Comparison of ENCODE assay signal across 8 cellular contexts in the genomic region with DNA sequence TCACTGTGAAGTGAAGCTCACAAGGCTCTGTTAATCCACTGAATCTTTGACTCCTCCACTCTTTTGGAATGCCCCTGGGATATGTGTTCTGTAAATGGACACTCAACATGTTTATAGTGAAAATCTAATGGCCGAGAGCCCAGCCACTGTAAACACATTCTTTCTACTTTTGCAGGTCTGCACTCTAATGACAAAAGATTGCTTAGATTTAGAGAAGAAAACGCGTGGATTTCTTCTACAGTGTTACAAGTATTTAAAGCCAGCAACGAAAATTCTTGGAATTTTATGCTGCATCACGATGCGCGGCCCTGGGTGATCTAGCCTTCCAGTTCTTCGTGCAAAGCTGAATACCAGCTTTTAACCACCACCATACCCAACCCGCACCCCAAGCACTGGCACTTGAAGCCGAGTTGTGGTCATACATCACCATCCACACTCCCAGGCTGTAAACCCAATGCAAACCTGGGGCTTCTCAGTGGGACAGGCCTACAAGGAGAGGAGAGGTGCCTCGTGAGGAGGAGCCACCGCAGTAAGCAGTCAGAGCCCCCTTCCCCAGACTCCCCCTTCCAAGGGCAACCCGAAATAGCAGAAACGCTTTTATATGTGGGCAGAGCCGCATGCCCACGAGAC.
DNase-seq lines count a peak whose midpoint lies in the region; ATAC-seq and TF ChIP-seq lines count a peak whose summit lies in the region.

No MANE protein-coding gene starts in this region.

- TF ChIP-seq CTCF in RWPE1 (conservative IDR thresholded peaks at IDR 0.05; ENCODE audit: low read depth): no peak

- peak overlapping the region; percentile 97 for H3K27ac ChIP-seq in RWPE1

- ATAC-seq in HG02798 (IDR thresholded peaks at IDR 0.05; ENCODE audit: poor library complexity, unreplicated experiment): no peak
- no peak for ATAC-seq in HG02870 (IDR thresholded peaks at IDR 0.05; ENCODE audit: unreplicated experiment)
- no peak for ATAC-seq in HG03108 (IDR thresholded peaks at IDR 0.05; ENCODE audit: unreplicated experiment)

- DNase-seq in GF-D8 (lab: John Stamatoyannopoulos, UW) (peak; percentile 29), RWPE1 (ENCODE audit: low spot score) (no peak), fibroblast of gingiva (ENCODE audit: low read depth) (peak; percentile 87), retina (peak; percentile 18), NCI-H2029 treated with DMSO at 0.1 percent for 48 hours (lab: John Stamatoyannopoulos, UW) (no peak)

- POLR2A ChIA-PET in RWPE1 (lab: Yijun Ruan, JAX; ENCODE audit: low non-redundant PET): no interaction called here

- CTCF ChIA-PET in RWPE1 (lab: Yijun Ruan, JAX): interaction anchor here (0.5 to 1.2 kb wide), 6 partner anchors 65 to 456 kb away, joined by 3 to 4 read pairs (median 3); no protein-coding TSS in a partner anchor

Comparison
In these comparisons a context has a peak if more than half of its experiments do, and no peak if none do; other contexts are left out.
1. DNase-seq: peak in GF-D8 (single experiment), fibroblast of gingiva (single experiment) and retina (single experiment); none in RWPE1 (single experiment) and NCI-H2029 treated with DMSO at 0.1 percent for 48 hours (single experiment).